8 cellular contexts compared by ENCODE assay signal in the genomic region with DNA sequence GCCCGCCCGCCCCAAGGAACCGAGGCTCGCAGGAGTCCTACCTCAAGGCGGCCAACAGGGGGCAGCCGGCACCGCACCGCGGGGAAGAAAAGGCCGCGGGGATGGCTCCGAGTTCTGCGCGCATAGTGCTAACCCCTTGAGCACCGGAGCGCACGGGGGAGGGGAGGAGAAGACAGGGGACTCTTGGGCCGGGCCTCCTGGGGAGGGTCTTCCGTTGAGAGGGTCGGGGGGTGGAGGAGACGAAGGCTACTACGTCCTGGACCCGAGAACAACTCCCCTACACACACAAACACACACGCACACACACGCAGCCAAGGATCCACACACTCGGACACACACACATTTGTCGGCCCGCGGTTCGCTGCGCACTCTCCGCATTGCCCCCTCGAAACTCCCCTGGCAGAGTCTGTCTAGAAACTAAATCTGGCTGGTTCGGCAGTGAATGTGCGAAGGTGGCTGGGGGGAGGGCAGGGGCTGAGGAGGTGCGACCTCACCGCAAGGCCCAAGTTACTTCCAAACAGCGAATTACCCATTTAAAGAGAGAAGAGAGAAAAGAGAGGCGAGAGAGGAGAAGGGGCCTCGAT. TPM values are rescaled to one million over a fixed set of nuclear protein-coding genes. Genes with fewer than 3 reads are reported as not detected.
DNase-seq lines count a peak whose midpoint lies in the region; ATAC-seq and TF ChIP-seq lines count a peak whose summit lies in the region.

No MANE protein-coding gene starts in this region.

- H3K27me3 Mint-ChIP-seq in T-helper 1 cell treated with Interleukin-12 subunit alpha and Interleukin-12 subunit beta and Interleukin-4 antibody, amounts not matched to agents 30 μg/mL and 1 μg/mL, for 36 hours (ENCODE audit: low read depth) = peaks cover 89% of the 10 kb centered on the region

- peaks cover 10% of the 10 kb centered on the region for H3K4me1 ChIP-seq in KMS-11 (ENCODE audit: low read depth, poor library complexity, severe bottlenecking)
- peaks cover 34% of the 10 kb centered on the region for H3K4me1 ChIP-seq in mesodermal cell (ENCODE audit: control insufficient read depth, insufficient read depth, low read length, poor library complexity, severe bottlenecking)

- no peaks in the 10 kb centered on the region for H3K9me3 ChIP-seq in mesodermal cell (ENCODE audit: control insufficient read depth, low read length)

- 1% methylated on average over 21 of the region's 40 CpGs for WGBS in mesodermal cell (ENCODE audit: insufficient coverage in 2 of 2), 2 experiments

- H4K20me1 ChIP-seq in KMS-11 (ENCODE audit: insufficient read depth) = no peaks in the 10 kb centered on the region

- H3K9me3 Mint-ChIP-seq in T-helper 1 cell treated with Interleukin-12 subunit alpha and Interleukin-12 subunit beta and Interleukin-4 antibody, amounts not matched to agents 30 μg/mL and 1 μg/mL, for 36 hours = no peaks in the 10 kb centered on the region

- H3K36me3 Mint-ChIP-seq in T-helper 1 cell treated with Interleukin-12 subunit alpha and Interleukin-12 subunit beta and Interleukin-4 antibody, amounts not matched to agents 30 μg/mL and 1 μg/mL, for 36 hours (ENCODE audit: low read depth) = peaks cover 4% of the 10 kb centered on the region

- H2AFZ ChIP-seq in KMS-11 (ENCODE audit: low read depth) = peak overlapping the region; percentile 81; the same call in 1 of the 2 replicates

- H3K4me2 ChIP-seq in KMS-11 = peak overlapping the region; percentile 69

- H3K27me3 ChIP-seq in KMS-11 (ENCODE audit: insufficient read depth, low read depth) = no peaks in the 10 kb centered on the region

- H3K27ac ChIP-seq in KMS-11 (peak overlapping the region; percentile 50; the same call in 1 of the 2 replicates), mesodermal cell (ENCODE audit: low read depth, low read length, severe bottlenecking) (peak overlapping the region; percentile 67)

- peak; percentile 69 for ATAC-seq in GM21528 (IDR thresholded peaks at IDR 0.05; ENCODE audit: low FRiP score, unreplicated experiment)
- no peak for ATAC-seq in GM18517 (IDR thresholded peaks at IDR 0.05; ENCODE audit: unreplicated experiment)

- H3K4me3 Mint-ChIP-seq in T-helper 1 cell treated with Interleukin-12 subunit alpha and Interleukin-12 subunit beta and Interleukin-4 antibody, amounts not matched to agents 30 μg/mL and 1 μg/mL, for 36 hours = no peak overlapping the region

- no peaks in the 10 kb centered on the region for H3K36me3 ChIP-seq in KMS-11 (ENCODE audit: insufficient read depth)
- no peaks in the 10 kb centered on the region for H3K36me3 ChIP-seq in mesodermal cell (ENCODE audit: control insufficient read depth, insufficient read depth, low read length)

- TF ChIP-seq CTCF in KMS-11 (conservative IDR thresholded peaks at IDR 0.05; ENCODE audit: low read depth, low read length) = 0 out of 2 replicates have a peak, but pooled peaks have one; percentile 28
- peak; percentile 63 for TF ChIP-seq CTCF in epithelial cell of esophagus (IDR thresholded peaks at IDR 0.05; ENCODE audit: insufficient read depth, low read depth, low read length, missing control alignments)

- H3K4me3 ChIP-seq in KMS-11 (IDR thresholded peaks at IDR 0.05; ENCODE audit: insufficient read depth, low read depth, low read length) (no peak overlapping the region), epithelial cell of esophagus (ENCODE audit: low read length) (peak overlapping the region; percentile 21), mesodermal cell (ENCODE audit: extremely low read depth, insufficient read depth, low read length, poor library complexity, severe bottlenecking) (peak overlapping the region; percentile 82)

- peak; percentile 88 for DNase-seq in EL
- peak; percentile 71 for DNase-seq in epithelial cell of esophagus (ENCODE audit: low read depth)
- peak; percentile 75 for DNase-seq in stromal cell of bone marrow (ENCODE audit: low read depth)

- H3K9ac ChIP-seq in KMS-11 = peak overlapping the region; percentile 49; the same call in 1 of the 2 replicates

- peak overlapping the region; percentile 83 for H3K27ac Mint-ChIP-seq in T-helper 1 cell treated with Interleukin-12 subunit alpha and Interleukin-12 subunit beta and Interleukin-4 antibody, amounts not matched to agents 30 μg/mL and 1 μg/mL, for 36 hours

- no peaks in the 10 kb centered on the region for H3K79me2 ChIP-seq in KMS-11 (ENCODE audit: insufficient read depth, low read depth)

- peaks cover 15% of the 10 kb centered on the region for H3K4me1 Mint-ChIP-seq in T-helper 1 cell treated with Interleukin-12 subunit alpha and Interleukin-12 subunit beta and Interleukin-4 antibody, amounts not matched to agents 30 μg/mL and 1 μg/mL, for 36 hours (ENCODE audit: low read depth)

RNA-seq across cellular contexts. Expression of gene WNT5A, which starts 1.8 kb away (rescaled TPM):
- polyA plus RNA-seq in mesodermal cell (2013, experiment 1 of 2) = 25.1 TPM
- polyA plus RNA-seq in mesodermal cell (2013, experiment 2 of 2) = 26.7 TPM
